Comparison of ENCODE assay signal across 1 cellular context in the genomic region with DNA sequence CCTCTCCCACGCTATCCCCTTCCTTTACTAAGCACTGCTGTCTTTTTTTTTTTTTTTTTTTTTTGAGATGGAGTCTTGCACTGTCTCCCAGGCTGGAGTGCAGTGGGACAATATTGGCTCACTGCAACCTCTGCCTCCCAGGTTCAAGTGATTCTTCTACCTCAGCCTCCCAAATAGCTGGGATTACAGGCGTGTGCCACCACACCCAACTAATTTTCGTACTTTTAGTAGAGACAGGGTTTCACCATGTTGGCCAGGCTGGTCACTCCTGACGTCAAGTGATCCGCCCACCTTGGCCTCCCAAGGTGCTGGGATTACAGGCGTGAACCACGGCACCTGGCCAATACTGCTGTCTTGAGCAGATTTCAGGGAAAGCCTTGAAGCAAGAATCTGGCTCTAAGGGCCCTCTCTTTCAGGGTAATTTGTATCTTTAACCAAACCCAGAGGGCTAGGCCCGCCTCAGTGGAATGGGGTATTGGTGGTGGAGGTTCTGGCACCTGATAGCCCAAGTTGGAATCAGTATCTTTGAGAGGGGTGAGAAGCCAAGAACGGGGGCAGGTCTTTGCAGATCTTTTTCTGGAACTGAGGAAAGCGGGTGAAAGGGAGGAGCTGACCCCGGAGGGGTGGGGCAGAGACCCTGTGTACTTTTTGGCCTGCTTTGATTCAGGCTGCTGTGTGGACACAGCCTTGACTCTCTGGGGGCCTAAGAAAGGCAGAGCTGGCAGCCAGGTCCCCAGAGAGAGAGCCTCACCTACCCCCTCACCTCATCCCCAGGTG.
TF ChIP-seq lines count a peak whose summit lies in the region.

No MANE protein-coding gene starts in this region.

TF ChIP-seq in HCT116, 20 proteins besides CTCF, POLR2A, EP300 and RAD21 (continued from another document):
- no peak for TF ChIP-seq CBX3 (IDR thresholded peaks at IDR 0.05; ENCODE audit: low read depth)
- TF ChIP-seq JUND (IDR thresholded peaks at IDR 0.05) = no peak
- no peak for TF ChIP-seq EZH2 (IDR thresholded peaks at IDR 0.05)
- no peak for TF ChIP-seq FOSL1 (IDR thresholded peaks at IDR 0.05; ENCODE audit: low read depth)
- no peak for TF ChIP-seq ELF1 (IDR thresholded peaks at IDR 0.05; ENCODE audit: borderline replicate concordance, low read depth)
- TF ChIP-seq SRF (IDR thresholded peaks at IDR 0.05; ENCODE audit: low read depth) = no peak
- TF ChIP-seq, protein P1, sequence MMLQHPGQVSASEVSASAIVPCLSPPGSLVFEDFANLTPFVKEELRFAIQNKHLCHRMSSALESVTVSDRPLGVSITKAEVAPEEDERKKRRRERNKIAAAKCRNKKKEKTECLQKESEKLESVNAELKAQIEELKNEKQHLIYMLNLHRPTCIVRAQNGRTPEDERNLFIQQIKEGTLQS (IDR thresholded peaks at IDR 0.05) = no peak
- no peak for TF ChIP-seq EGR1 (IDR thresholded peaks at IDR 0.05; ENCODE audit: low read depth)
- TF ChIP-seq YY1 (IDR thresholded peaks at IDR 0.05; ENCODE audit: extremely low read depth, insufficient replicate concordance, low read depth, low read length) = no peak
